9 cellular contexts compared by ENCODE assay signal in genomic region chr19:45117167-45117594, GRCh38. TPM values are rescaled to one million over a fixed set of nuclear protein-coding genes. Genes with fewer than 3 reads are reported as not detected.
DNase-seq lines count a peak whose midpoint lies in the region; ATAC-seq, FAIRE-seq and TF ChIP-seq lines count a peak whose summit lies in the region.
"Had no signal": no experiment of that assay in that cellular context is flagged by ENCODE, and none has a peak within 500 bp of the region (broad histone marks: within the 10 kb centered on the region; RNA-seq: fewer than 3 reads in every experiment).

No MANE protein-coding gene starts in this region.

- no peak for TF ChIP-seq RAD21 in GM12878 (IDR thresholded peaks at IDR 0.05; ENCODE audit: insufficient read depth, low read depth, low read length)

- peak overlapping the region; percentile 9 to 77 (median 53); a peak in 16 of 22 replicates for H3K9ac ChIP-seq in BLaER1 treated with 17β-estradiol and CSF1 and Interleukin-3, amounts not matched to agents 10 nM and 100 nM
- H3K9ac ChIP-seq in GM12878 (ENCODE audit: control insufficient read depth, insufficient read depth, low read length), result no peak overlapping the region

- DNase-seq in SW480 (ENCODE audit: low spot score), result peak; percentile 62
- peak; percentile 73 for DNase-seq in GM12878 (ENCODE audit: low read depth, low spot score)
- peak; percentile 41 for DNase-seq in stimulated activated CD8-positive, alpha-beta memory T cell treated with anti-CD3 and anti-CD28 coated beads, Interleukin-12 subunit alpha, Interleukin-12 subunit beta, amount 100 ng/mL, for 4 hours (ENCODE audit: low read depth)
- DNase-seq in effector CD4-positive, alpha-beta T cell, result no peak
- no peak for DNase-seq in COLO829 (ENCODE audit: low spot score)

- H3K27ac ChIP-seq in BLaER1 treated with 17β-estradiol and CSF1 and Interleukin-3, amounts not matched to agents 10 nM and 100 nM, result peak overlapping the region in 8 of 11 experiments; percentile 49 to 85 (median 77); a peak in 16 of 22 replicates
- peak overlapping the region; percentile 31 for H3K27ac ChIP-seq in GM12878 (ENCODE audit: control insufficient read depth, insufficient read depth)

- TF ChIP-seq EP300 in GM12878 (IDR thresholded peaks at IDR 0.05; ENCODE audit: borderline replicate concordance in 1 of 2, control insufficient read depth in 1 of 2, low read depth in 2 of 2, low read length in 2 of 2), result no peak

- no peak for TF ChIP-seq CTCF in GM12878 (IDR thresholded peaks at IDR 0.05 in 2 of 3, conservative IDR thresholded peaks at IDR 0.05 in 1 of 3; ENCODE audit: control insufficient read depth in 2 of 3, extremely low read depth in 1 of 3, insufficient read depth in 1 of 3, low read depth in 3 of 3, low read length in 3 of 3)

- POLR2A ChIA-PET in GM12878 (lab: Charles Lee), result interaction anchor here (1.0 to 2.9 kb wide), 5 partner anchors 12 to 467 kb away, joined by 3 to 18 read pairs (median 8); partner anchors contain the start of genes OPA3 and PPP1R37

- no TSS peak for BruUV-seq in GM12878 (replicated peaks; lab: Mats Ljungman, UMichigan)

- H3K4me1 ChIP-seq in BLaER1 treated with 17β-estradiol and CSF1 and Interleukin-3, amounts not matched to agents 10 nM and 100 nM, result peaks cover 100% of the 10 kb centered on the region in 10 experiments
- peaks cover 80% of the 10 kb centered on the region for H3K4me1 ChIP-seq in GM12878 (ENCODE audit: control insufficient read depth, insufficient read depth, low read length)

- peak overlapping the region in 4 of 10 experiments; percentile 1 to 53 (median 32); a peak in 7 of 20 replicates for H3K4me3 ChIP-seq in BLaER1 treated with 17β-estradiol and CSF1 and Interleukin-3, amounts not matched to agents 10 nM and 100 nM
- H3K4me3 ChIP-seq in GM12878, result no peak overlapping the region

- no peaks in the 10 kb centered on the region for H3K9me3 ChIP-seq in BLaER1 treated with 17β-estradiol and CSF1 and Interleukin-3, amounts not matched to agents 10 nM and 100 nM (replicated peaks in 1 of 11)
- H3K9me3 ChIP-seq in GM12878 (replicated peaks; ENCODE audit: control insufficient read depth, insufficient read depth, low read length), result no peaks in the 10 kb centered on the region

- H3K27me3 ChIP-seq in BLaER1 treated with 17β-estradiol and CSF1 and Interleukin-3, amounts not matched to agents 10 nM and 100 nM, result no peaks in the 10 kb centered on the region
- no peaks in the 10 kb centered on the region for H3K27me3 ChIP-seq in GM12878 (replicated peaks in 1 of 2; ENCODE audit: control insufficient read depth in 2 of 2, insufficient read depth in 2 of 2, low read length in 1 of 2)

- ATAC-seq in HG02678 (IDR thresholded peaks at IDR 0.05; ENCODE audit: unreplicated experiment), result peak; percentile 43
- ATAC-seq in GM12878, result peak; percentile 74
- no peak for ATAC-seq in HG03135 (IDR thresholded peaks at IDR 0.05; ENCODE audit: unreplicated experiment)

- H2AFZ ChIP-seq in GM12878 (ENCODE audit: control insufficient read depth, low read depth, low read length), result no peak overlapping the region

- peaks cover 0 to 6% (median 0%) of the 10 kb centered on the region in 11 experiments; a peak in 4 of 22 replicates for H3K36me3 ChIP-seq in BLaER1 treated with 17β-estradiol and CSF1 and Interleukin-3, amounts not matched to agents 10 nM and 100 nM
- peaks cover 0 to 3% of the 10 kb centered on the region in 2 experiments; a peak in 2 of 4 replicates for H3K36me3 ChIP-seq in GM12878 (ENCODE audit: control insufficient read depth in 2 of 2, insufficient read depth in 2 of 2, low read length in 1 of 2)

- CTCF ChIA-PET in GM12878 (lab: Yijun Ruan, JAX), result interaction anchor here (0.7 to 3.2 kb wide), 10 partner anchors 14 to 321 kb away, joined by 3 to 16 read pairs (median 4); partner anchors contain the start of genes BLOC1S3, PPP1R37 and TRAPPC6A

- in situ Hi-C loops in GM12878 (cut with MboI), result no loop called here

- H3K4me2 ChIP-seq in BLaER1 treated with 17β-estradiol and CSF1 and Interleukin-3, amounts not matched to agents 10 nM and 100 nM, result peak overlapping the region; percentile 83 to 97 (median 93)
- H3K4me2 ChIP-seq in GM12878 (ENCODE audit: control insufficient read depth, insufficient read depth), result peak overlapping the region; percentile 81

- peak; percentile 71 for FAIRE-seq in GM12878 (lab: Jason Lieb, UNC)
- FAIRE-seq: G401.6 had no signal

- RAD21 ChIA-PET in GM12878 (lab: Charles Lee; ENCODE audit: unreplicated experiment), result interaction anchor here (0.7 to 2.2 kb wide), 4 partner anchors 9 to 61 kb away, joined by 3 to 12 read pairs (median 6); partner anchors contain the start of gene TRAPPC6A

- no peak for TF ChIP-seq POLR2A in GM12878 (IDR thresholded peaks at IDR 0.05; ENCODE audit: low read depth, low read length)

- 1% methylated on average over 16 of the region's 16 CpGs for WGBS in GM12878 (ENCODE audit: insufficient coverage, insufficient replicate concordance, low lambda C conversion rate, missing lambda C conversion rate)

- peaks cover 55 to 100% (median 100%) of the 10 kb centered on the region in 11 experiments for H4K20me1 ChIP-seq in BLaER1 treated with 17β-estradiol and CSF1 and Interleukin-3, amounts not matched to agents 10 nM and 100 nM
- peaks cover 3% of the 10 kb centered on the region; the same call in 1 of the 2 replicates for H4K20me1 ChIP-seq in GM12878 (ENCODE audit: control insufficient read depth, insufficient read depth)

- SMC1A ChIA-PET in GM12878 (lab: Charles Lee; ENCODE audit: uncharacterized antibody, unreplicated experiment), result interaction anchor here (1.3 to 2.3 kb wide), 3 partner anchors 20 to 43 kb away, joined by 4 to 7 read pairs (median 7); partner anchors contain the start of gene PPP1R37

- H3K79me2 ChIP-seq in GM12878 (ENCODE audit: control insufficient read depth, insufficient read depth, low read length), result peaks cover 70% of the 10 kb centered on the region

- intact Hi-C loops in GM12878 (cut with micrococcal nuclease; ENCODE audit: unreplicated experiment), result no loop called here

RNA-seq across cellular contexts. Expression of gene PPP1R37, which starts 24.2 kb away (rescaled TPM):
- 40.0 and 40.4 TPM in 2 replicates for total RNA-seq in GM12878 (2013; cell fraction: nucleolus; rRNA removed)
- total RNA-seq in GM12878 (2014; rRNA removed) (18.3 and 21.3 TPM in 2 replicates), GM12878 (2014; rRNA removed; fragmentation: Illumina TruSeq; extraction: Trizol) (4.0 and 5.1 TPM in 2 replicates), GM12878 (2021) (15.8 and 20.9 TPM in 2 replicates)
- 2.2 TPM for polyA plus RNA-seq in GM12878 (2011; ENCODE audit: low read depth)
- polyA plus RNA-seq in GM12878 (2011; rRNA removed) (5.5 and 9.5 TPM in 2 replicates), GM12878 (2014; fragmentation: Illumina TruSeq; extraction: Trizol) (0.63 and 1.9 TPM in 2 replicates), GM12878 (2014; fragmentation: Nextera tagmentation; extraction: Ambion mirVana) (under 1 TPM in 1 of 2 experiments, not detected in 1; 0.09 TPM), GM12878 (2014; rRNA removed) (17.5 and 20.7 TPM in 2 replicates), GM12878 (2016; fragmentation: Nextera tagmentation; extraction: Ambion mirVana) (1 to 10 TPM; 2.2 to 4.1 TPM)
- 10.6 and 16.8 TPM in 2 replicates for polyA plus RNA-seq in GM12878 (2011; cell fraction: cytosol; rRNA removed)
- polyA plus RNA-seq in GM12878 (2011; cell fraction: nucleus; rRNA removed), result 80.7 and 84.7 TPM in 2 replicates
- 9.0 and 17.0 TPM in 2 replicates for polyA plus RNA-seq in GM12878 (2012)
- polyA minus RNA-seq in GM12878 (2011; rRNA and poly(A)+ RNA removed), result 5.9 and 11.1 TPM in 2 replicates
- 4.5 and 8.8 TPM in 2 replicates for polyA minus RNA-seq in GM12878 (2011; cell fraction: cytosol; rRNA and poly(A)+ RNA removed)
- 12.8 and 20.3 TPM in 2 replicates for polyA minus RNA-seq in GM12878 (2011; cell fraction: nucleus; rRNA and poly(A)+ RNA removed)

RNA-seq across cellular contexts. Expression of gene GEMIN7, which starts 38.1 kb away (rescaled TPM):
- 29.8 and 32.3 TPM in 2 replicates for total RNA-seq in GM12878 (2013; cell fraction: nucleolus; rRNA removed)
- total RNA-seq in GM12878 (2014; rRNA removed) (36.9 and 44.8 TPM in 2 replicates), GM12878 (2014; rRNA removed; fragmentation: Illumina TruSeq; extraction: Trizol) (25.2 and 26.5 TPM in 2 replicates), GM12878 (2021) (42.4 and 45.0 TPM in 2 replicates)
- 50.7 TPM for polyA plus RNA-seq in GM12878 (2011; ENCODE audit: low read depth)
- polyA plus RNA-seq in GM12878 (2011; rRNA removed) (27.5 and 43.3 TPM in 2 replicates), GM12878 (2014; fragmentation: Illumina TruSeq; extraction: Trizol) (11.7 and 21.1 TPM in 2 replicates), GM12878 (2014; fragmentation: Nextera tagmentation; extraction: Ambion mirVana) (10 to 100 TPM; 51.6 to 55.3 TPM), GM12878 (2014; rRNA removed) (43.9 and 48.5 TPM in 2 replicates), GM12878 (2016; fragmentation: Nextera tagmentation; extraction: Ambion mirVana) (10 to 100 TPM; 75.5 to 76.7 TPM)
- 75.3 and 80.0 TPM in 2 replicates for polyA plus RNA-seq in GM12878 (2011; cell fraction: cytosol; rRNA removed)
- polyA plus RNA-seq in GM12878 (2011; cell fraction: nucleus; rRNA removed), result 104 and 138 TPM in 2 replicates
- polyA plus RNA-seq in GM12878 (2012), result 42.3 and 52.6 TPM in 2 replicates
- polyA minus RNA-seq in GM12878 (2011; rRNA and poly(A)+ RNA removed), result 12.9 and 37.6 TPM in 2 replicates
- polyA minus RNA-seq in GM12878 (2011; cell fraction: cytosol; rRNA and poly(A)+ RNA removed), result 13.3 and 22.1 TPM in 2 replicates
- polyA minus RNA-seq in GM12878 (2011; cell fraction: nucleus; rRNA and poly(A)+ RNA removed), result 12.8 and 21.5 TPM in 2 replicates

RNA-seq across cellular contexts. Expression of gene ZNF296, which starts 40.9 kb away (rescaled TPM):
- total RNA-seq in GM12878 (2013; cell fraction: nucleolus; rRNA removed), result 5.5 and 7.7 TPM in 2 replicates
- total RNA-seq in GM12878 (2014; rRNA removed), result 2.0 and 3.5 TPM in 2 replicates
- 0.83 and 0.98 TPM in 2 replicates for total RNA-seq in GM12878 (2014; rRNA removed; fragmentation: Illumina TruSeq; extraction: Trizol)
- total RNA-seq in GM12878 (2021), result 21.3 and 23.5 TPM in 2 replicates
- polyA plus RNA-seq in GM12878 (2011; ENCODE audit: low read depth), result 3.8 TPM
- 0.24 and 0.92 TPM in 2 replicates for polyA plus RNA-seq in GM12878 (2011; rRNA removed)
- polyA plus RNA-seq in GM12878 (2011; cell fraction: cytosol; rRNA removed), result 2.8 and 2.9 TPM in 2 replicates
- 8.0 and 12.0 TPM in 2 replicates for polyA plus RNA-seq in GM12878 (2011; cell fraction: nucleus; rRNA removed)
- 12.1 and 14.3 TPM in 2 replicates for polyA plus RNA-seq in GM12878 (2012)
- polyA plus RNA-seq in GM12878 (2014; fragmentation: Illumina TruSeq; extraction: Trizol), result 0.53 TPM in 1 of 2 replicates, not detected in the other
- under 1 TPM in 1 of 2 experiments, not detected in 1; 0.44 TPM for polyA plus RNA-seq in GM12878 (2014; fragmentation: Nextera tagmentation; extraction: Ambion mirVana)
- polyA plus RNA-seq in GM12878 (2014; rRNA removed), result 7.5 and 11.8 TPM in 2 replicates
- polyA plus RNA-seq in GM12878 (2016; fragmentation: Nextera tagmentation; extraction: Ambion mirVana), result 10 to 100 TPM; 21.9 to 23.6 TPM
- polyA minus RNA-seq in GM12878 (2011; rRNA and poly(A)+ RNA removed), result 0.66 and 4.7 TPM in 2 replicates
- polyA minus RNA-seq in GM12878 (2011; cell fraction: cytosol; rRNA and poly(A)+ RNA removed), result 7.4 and 9.8 TPM in 2 replicates
- 3.3 and 9.2 TPM in 2 replicates for polyA minus RNA-seq in GM12878 (2011; cell fraction: nucleus; rRNA and poly(A)+ RNA removed)

RNA-seq across cellular contexts. Expression of gene NKPD1, which starts 43.6 kb away (rescaled TPM):
- total RNA-seq in GM12878 (2013; cell fraction: nucleolus; rRNA removed), result 1.4 and 1.6 TPM in 2 replicates
- 0.05 and 0.06 TPM in 2 replicates for total RNA-seq in GM12878 (2014; rRNA removed)
- total RNA-seq in GM12878 (2014; rRNA removed; fragmentation: Illumina TruSeq; extraction: Trizol), result not detected in 2 replicates
- total RNA-seq in GM12878 (2021), result 0.05 and 0.13 TPM in 2 replicates
- not detected for polyA plus RNA-seq in GM12878 (2011; ENCODE audit: low read depth)
- not detected in 2 replicates for polyA plus RNA-seq in GM12878 (2011; rRNA removed)
- polyA plus RNA-seq in GM12878 (2011; cell fraction: cytosol; rRNA removed), result 0.03 TPM in 1 of 2 replicates, not detected in the other
- 0.28 and 0.37 TPM in 2 replicates for polyA plus RNA-seq in GM12878 (2011; cell fraction: nucleus; rRNA removed)
- 0.14 and 0.17 TPM in 2 replicates for polyA plus RNA-seq in GM12878 (2012)
- polyA plus RNA-seq in GM12878 (2014; fragmentation: Illumina TruSeq; extraction: Trizol), result not detected in 2 replicates
- not detected for polyA plus RNA-seq in GM12878 (2014; fragmentation: Nextera tagmentation; extraction: Ambion mirVana)
- 0.04 and 0.18 TPM in 2 replicates for polyA plus RNA-seq in GM12878 (2014; rRNA removed)
- polyA plus RNA-seq in GM12878 (2016; fragmentation: Nextera tagmentation; extraction: Ambion mirVana), result not detected
- 0.05 TPM in 1 of 2 replicates, not detected in the other for polyA minus RNA-seq in GM12878 (2011; rRNA and poly(A)+ RNA removed)
- not detected in 2 replicates for polyA minus RNA-seq in GM12878 (2011; cell fraction: cytosol; rRNA and poly(A)+ RNA removed)
- polyA minus RNA-seq in GM12878 (2011; cell fraction: nucleus; rRNA and poly(A)+ RNA removed), result 0.12 TPM in 1 of 2 replicates, not detected in the other

Comparison
In these comparisons a context has a peak if more than half of its experiments do, and no peak if none do; other contexts are left out.
1. DNase-seq: peak in SW480 (single experiment), GM12878 (single experiment) and stimulated activated CD8-positive, alpha-beta memory T cell treated with anti-CD3 and anti-CD28 coated beads, Interleukin-12 subunit alpha, Interleukin-12 subunit beta, amount 100 ng/mL, for 4 hours (single experiment); none in effector CD4-positive, alpha-beta T cell (single experiment) and COLO829 (single experiment).